In genomic region chr3:59116138-59116537, GRCh38 we compare ENCODE assay signal across 1 cellular context.
TF ChIP-seq lines count a peak whose summit lies in the region.

No MANE protein-coding gene starts in this region.

TF ChIP-seq in K562, 482 proteins besides CTCF, POLR2A, EP300 and RAD21:
- TF ChIP-seq MGA (IDR thresholded peaks at IDR 0.05) (no peak), ZBTB40 (IDR thresholded peaks at IDR 0.05) (0 out of 2 replicates have a peak, but pooled peaks have one; percentile 48), ZBTB40 (CRISPR knock-in tag; IDR thresholded peaks at IDR 0.05) (no peak)
